In genomic region chr11:8309311-8309710, GRCh38 we compare ENCODE assay signal across 12 cellular contexts. TPM values are rescaled to one million over a fixed set of nuclear protein-coding genes. Genes with fewer than 3 reads are reported as not detected.
"Had no signal": no experiment of that assay in that cellular context is flagged by ENCODE, and none has a peak within 500 bp of the region (broad histone marks: within the 10 kb centered on the region; RNA-seq: fewer than 3 reads in every experiment).

No MANE protein-coding gene starts in this region.

- DNase-seq: Karpas-422, KG1, MG63, NCI-H1092, NCI-H1417 treated with DMSO at 0.1 percent for 48 hours, NCI-H1930, NCI-H2227 treated with DMSO at 0.1 percent for 48 hours, NCI-H748 treated with DMSO at 0.1 percent for 48 hours, SHP77 had no signal

- H3K4me3 ChIP-seq: MG63 had no signal

RNA-seq across cellular contexts. Expression of gene LMO1, which starts 45.6 kb away (rescaled TPM):
- total RNA-seq: HT-29, OCI-LY7, SK-MEL-5 had no signal
